Comparison of ENCODE assay signal across 1 cellular context in genomic region chr12:6288235-6288634, GRCh38.
TF ChIP-seq lines count a peak whose summit lies in the region.

No MANE protein-coding gene starts in this region.

TF ChIP-seq in SK-N-SH, 30 proteins besides CTCF, POLR2A, EP300 and RAD21 (continued from another document):
- peak; percentile 21; the same call in 1 of the 2 replicates for TF ChIP-seq FOSL2 (IDR thresholded peaks at IDR 0.05; ENCODE audit: borderline replicate concordance, low read depth)
- no peak for TF ChIP-seq PBX3 (IDR thresholded peaks at IDR 0.05)
